In genomic region chr22:17119481-17120202, GRCh38 we compare ENCODE assay signal across 8 cellular contexts. TPM values are rescaled to one million over a fixed set of nuclear protein-coding genes. Genes with fewer than 3 reads are reported as not detected.
DNase-seq lines count a peak whose midpoint lies in the region; ATAC-seq and TF ChIP-seq lines count a peak whose summit lies in the region.

No MANE protein-coding gene starts in this region.

- ATAC-seq in effector memory CD8-positive, alpha-beta T cell (replicated peaks): no peak
- no peak for ATAC-seq in GM19023 (IDR thresholded peaks at IDR 0.05; ENCODE audit: unreplicated experiment)
- ATAC-seq in HG02678 (IDR thresholded peaks at IDR 0.05; ENCODE audit: unreplicated experiment): no peak
- no peak for ATAC-seq in HG03135 (IDR thresholded peaks at IDR 0.05; ENCODE audit: unreplicated experiment)

- H3K36me3 Mint-ChIP-seq in effector memory CD8-positive, alpha-beta T cell (ENCODE audit: insufficient read depth): peaks cover 4% of the 10 kb centered on the region
- no peaks in the 10 kb centered on the region for H3K36me3 Mint-ChIP-seq in neural crest cell (ENCODE audit: low read depth)

- H3K27me3 Mint-ChIP-seq in effector memory CD8-positive, alpha-beta T cell: peaks cover 15 to 26% of the 10 kb centered on the region in 2 donors
- peaks cover 6% of the 10 kb centered on the region for H3K27me3 Mint-ChIP-seq in neural crest cell (ENCODE audit: low read depth)

- H3K27ac Mint-ChIP-seq in effector memory CD8-positive, alpha-beta T cell: no peak overlapping the region
- H3K27ac Mint-ChIP-seq in neural crest cell (ENCODE audit: unreplicated experiment): no peak overlapping the region

- DNase-seq in ELR (ENCODE audit: low read depth) (peak; percentile 16), LHCN-M2 (ENCODE audit: low read depth) (peak; percentile 19), neural crest cell (ENCODE audit: low read depth, low spot score) (peak; percentile 34), SIG-M5 (lab: John Stamatoyannopoulos, UW) (no peak)
- no peak for DNase-seq in effector memory CD8-positive, alpha-beta T cell

- H3K4me1 Mint-ChIP-seq in effector memory CD8-positive, alpha-beta T cell (ENCODE audit: low read depth in 2 of 2): peaks cover 39 to 43% of the 10 kb centered on the region in 2 donors
- H3K4me1 Mint-ChIP-seq in neural crest cell: peaks cover 34% of the 10 kb centered on the region

- peak overlapping the region; percentile 76 to 78 for H3K4me3 Mint-ChIP-seq in effector memory CD8-positive, alpha-beta T cell
- peak overlapping the region; percentile 83 for H3K4me3 Mint-ChIP-seq in neural crest cell

- peak; percentile 50 for TF ChIP-seq CTCF in neural crest cell (conservative IDR thresholded peaks at IDR 0.05)

- H3K9me3 Mint-ChIP-seq in effector memory CD8-positive, alpha-beta T cell: no peaks in the 10 kb centered on the region
- H3K9me3 Mint-ChIP-seq in neural crest cell: no peaks in the 10 kb centered on the region

RNA-seq across cellular contexts. Expression of gene TMEM121B, which starts 1.5 kb away (rescaled TPM):
- total RNA-seq in LHCN-M2 (2014; rRNA removed) (0.13 and 0.29 TPM in 2 replicates), neural crest cell (12.2 and 12.6 TPM in 2 replicates)
- polyA plus RNA-seq in LHCN-M2 (2012): 0.22 TPM

RNA-seq across cellular contexts. Expression of gene IL17RA, which starts 34.8 kb away (rescaled TPM):
- total RNA-seq in LHCN-M2 (2014; rRNA removed): 11.2 and 13.6 TPM in 2 replicates
- 5.4 TPM for polyA plus RNA-seq in LHCN-M2 (2012)
- total RNA-seq in neural crest cell: 7.1 and 8.0 TPM in 2 replicates

RNA-seq across cellular contexts. Expression of gene HDHD5, which starts 39.4 kb away (rescaled TPM):
- total RNA-seq in LHCN-M2 (2014; rRNA removed) (53.4 and 62.3 TPM in 2 replicates), neural crest cell (48.2 and 50.8 TPM in 2 replicates)
- 30.9 TPM for polyA plus RNA-seq in LHCN-M2 (2012)

Comparison
In these comparisons a context has a peak if more than half of its experiments do, and no peak if none do; other contexts are left out.
1. DNase-seq: peak in ELR (single experiment), LHCN-M2 (single experiment) and neural crest cell (single experiment); none in effector memory CD8-positive, alpha-beta T cell (0 of 3) and SIG-M5 (single experiment).
2. RNA of gene TMEM121B, which starts 1.5 kb away (total RNA-seq): 12.2 to 12.6 TPM in neural crest cell; 0.13 to 0.29 TPM in LHCN-M2; every median in the first group is over 10 times any median in the second.